Comparison of ENCODE assay signal across 29 cellular contexts in genomic region chr11:91625495-91625894, GRCh38.
A peak's percentile ranks its signal among the peaks of the same experiment; 100 is the strongest.
DNase-seq lines count a peak whose midpoint lies in the region; ATAC-seq, FAIRE-seq and TF ChIP-seq lines count a peak whose summit lies in the region.
"Had no signal": no experiment of that assay in that cellular context is flagged by ENCODE, and none has a peak within 500 bp of the region (broad histone marks: within the 10 kb centered on the region; RNA-seq: fewer than 3 reads in every experiment).

No MANE protein-coding gene starts in this region.

- no peak overlapping the region for H3K4me2 ChIP-seq in GM12878 (ENCODE audit: control insufficient read depth, insufficient read depth)

- no peak overlapping the region for H3K4me3 ChIP-seq in GM12878
- H3K4me3 ChIP-seq: dorsolateral prefrontal cortex, suprapubic skin had no signal

- RAD21 ChIA-PET in GM12878 (lab: Charles Lee; ENCODE audit: unreplicated experiment) = no interaction called here

- H3K4me1 Mint-ChIP-seq in type B pancreatic cell (ENCODE audit: unreplicated experiment) = no peaks in the 10 kb centered on the region
- H3K4me1 Mint-ChIP-seq: activated B cell treated with CpG ODN at 0.5 μM for 24 hours; CD4-positive, alpha-beta memory T cell; mesothelial cell of epicardium; naive B cell had no signal

- WGBS in GM12878 (ENCODE audit: insufficient coverage, insufficient replicate concordance, low lambda C conversion rate, missing lambda C conversion rate) = 12% methylated on average over 1 of the region's 1 CpG

- no peak overlapping the region for H3K27ac Mint-ChIP-seq in type B pancreatic cell
- H3K27ac Mint-ChIP-seq: activated B cell treated with CpG ODN at 0.5 μM for 24 hours; activated T-cell treated with anti-CD3 and anti-CD28 coated beads, Interleukin-2, amount 50 U/mL, for 72 hours; mesothelial cell of epicardium; naive B cell; progenitor cell of endocrine pancreas had no signal

- H3K9me3 Mint-ChIP-seq in type B pancreatic cell = no peaks in the 10 kb centered on the region

- no peak overlapping the region for H2AFZ ChIP-seq in GM12878 (ENCODE audit: control insufficient read depth, low read depth, low read length)

- CTCF ChIA-PET in GM12878 (lab: Yijun Ruan, JAX) = no interaction called here

- ATAC-seq in GM12878 = peak; percentile 79
- ATAC-seq in HG03039 (IDR thresholded peaks at IDR 0.05; ENCODE audit: unreplicated experiment) = no peak
- ATAC-seq: activated T-cell treated with anti-CD3 and anti-CD28 coated beads, Interleukin-2, amount 50 U/mL, for 72 hours; Right ventricle myocardium inferior; sciatic nerve had no signal

- no peaks in the 10 kb centered on the region for H3K27me3 Mint-ChIP-seq in type B pancreatic cell
- H3K27me3 Mint-ChIP-seq: activated B cell treated with CpG ODN at 0.5 μM for 24 hours; CD4-positive, alpha-beta memory T cell; naive B cell; progenitor cell of endocrine pancreas had no signal

- BruUV-seq in GM12878 (replicated peaks; lab: Mats Ljungman, UMichigan) = no TSS peak

- intact Hi-C loops in GM12878 (cut with micrococcal nuclease; ENCODE audit: unreplicated experiment) = no loop called here

- POLR2A ChIA-PET in GM12878 (lab: Charles Lee) = no interaction called here

- H3K36me3 ChIP-seq in GM12878 (ENCODE audit: control insufficient read depth in 2 of 2, insufficient read depth in 2 of 2, low read length in 1 of 2) = no peaks in the 10 kb centered on the region
- H3K36me3 ChIP-seq: neutrophil, suprapubic skin had no signal

- no peak for FAIRE-seq in GM12878 (lab: Jason Lieb, UNC)
- FAIRE-seq: A204.1, keratinocyte, urothelium cell line had no signal

- no peak overlapping the region for H3K9ac ChIP-seq in GM12878 (ENCODE audit: control insufficient read depth, insufficient read depth, low read length)

- no peak overlapping the region for H3K27ac ChIP-seq in GM12878 (ENCODE audit: control insufficient read depth, insufficient read depth)
- H3K27ac ChIP-seq: dorsolateral prefrontal cortex, neutrophil, suprapubic skin had no signal

- DNase-seq in NCI-H2029 (lab: John Stamatoyannopoulos, UW) (peak; percentile 2), NCI-H2029 treated with DMSO at 0.1 percent for 48 hours (lab: John Stamatoyannopoulos, UW) (no peak), M059J (ENCODE audit: low read depth) (peak; percentile 2), GM12878 (ENCODE audit: low read depth, low spot score) (no peak), DMS79 (lab: John Stamatoyannopoulos, UW) (no peak), type B pancreatic cell (ENCODE audit: extremely low spot score, unreplicated experiment) (no peak), NK-92 (lab: John Stamatoyannopoulos, UW; ENCODE audit: unreplicated experiment) (no peak)
- DNase-seq: activated B cell treated with CpG ODN at 0.5 μM for 24 hours; activated naive CD4-positive, alpha-beta T cell; activated T-cell treated with anti-CD3 and anti-CD28 coated beads, Interleukin-2, amount 50 U/mL, for 72 hours; CD4-positive, alpha-beta memory T cell; dorsolateral prefrontal cortex; GF-D8; IMR-90; naive B cell; NCI-H1417 treated with DMSO at 0.1 percent for 48 hours; NCI-H446; NCI-H82; stimulated activated naive CD4-positive, alpha-beta T cell had no signal

- no peaks in the 10 kb centered on the region for H3K4me1 ChIP-seq in GM12878 (ENCODE audit: control insufficient read depth, insufficient read depth, low read length)
- H3K4me1 ChIP-seq: suprapubic skin had no signal

- no peaks in the 10 kb centered on the region for H3K9me3 ChIP-seq in GM12878 (replicated peaks; ENCODE audit: control insufficient read depth, insufficient read depth, low read length)
- H3K9me3 ChIP-seq: neutrophil, suprapubic skin had no signal

- H3K27me3 ChIP-seq in GM12878 (replicated peaks in 1 of 2; ENCODE audit: control insufficient read depth in 2 of 2, insufficient read depth in 2 of 2, low read length in 1 of 2) = no peaks in the 10 kb centered on the region
- H3K27me3 ChIP-seq: dorsolateral prefrontal cortex, neutrophil, suprapubic skin had no signal

- SMC1A ChIA-PET in GM12878 (lab: Charles Lee; ENCODE audit: uncharacterized antibody, unreplicated experiment) = no interaction called here

- in situ Hi-C loops in GM12878 (cut with MboI) = no loop called here

- H3K36me3 Mint-ChIP-seq in type B pancreatic cell = no peaks in the 10 kb centered on the region
- H3K36me3 Mint-ChIP-seq: CD4-positive, alpha-beta memory T cell; naive B cell had no signal

- H3K4me3 Mint-ChIP-seq in type B pancreatic cell = no peak overlapping the region
- H3K4me3 Mint-ChIP-seq: activated B cell treated with CpG ODN at 0.5 μM for 24 hours; activated T-cell treated with anti-CD3 and anti-CD28 coated beads, Interleukin-2, amount 50 U/mL, for 72 hours; CD4-positive, alpha-beta memory T cell; mesothelial cell of epicardium; naive B cell had no signal

- TF ChIP-seq RAD21 in GM12878 (IDR thresholded peaks at IDR 0.05; ENCODE audit: insufficient read depth, low read depth, low read length) = no peak

- no peaks in the 10 kb centered on the region for H4K20me1 ChIP-seq in GM12878 (ENCODE audit: control insufficient read depth, insufficient read depth)

- no peaks in the 10 kb centered on the region for H3K79me2 ChIP-seq in GM12878 (ENCODE audit: control insufficient read depth, insufficient read depth, low read length)

- TF ChIP-seq EP300 in GM12878 (IDR thresholded peaks at IDR 0.05; ENCODE audit: borderline replicate concordance in 1 of 2, control insufficient read depth in 1 of 2, low read depth in 2 of 2, low read length in 2 of 2) = no peak

- TF ChIP-seq CTCF in GM12878 (IDR thresholded peaks at IDR 0.05 in 2 of 3, conservative IDR thresholded peaks at IDR 0.05 in 1 of 3; ENCODE audit: control insufficient read depth in 2 of 3, extremely low read depth in 1 of 3, insufficient read depth in 1 of 3, low read depth in 3 of 3, low read length in 3 of 3) (no peak), type B pancreatic cell (conservative IDR thresholded peaks at IDR 0.05) (no peak)

- TF ChIP-seq POLR2A in GM12878 (IDR thresholded peaks at IDR 0.05; ENCODE audit: low read depth, low read length) = no peak

TF ChIP-seq in GM12878, 131 proteins besides CTCF, POLR2A, EP300 and RAD21 (continues in another document):
- TF ChIP-seq IKZF1 (conservative IDR thresholded peaks at IDR 0.05) (no peak), BRCA1 (IDR thresholded peaks at IDR 0.05; ENCODE audit: low read depth, low read length) (no peak), MLLT1 (IDR thresholded peaks at IDR 0.05) (no peak), HCFC1 (IDR thresholded peaks at IDR 0.05; ENCODE audit: low read length) (no peak), TARDBP (IDR thresholded peaks at IDR 0.05; ENCODE audit: borderline replicate concordance) (no peak), MEF2A (IDR thresholded peaks at IDR 0.05; ENCODE audit: insufficient read depth, low read depth, low read length) (0 out of 2 replicates have a peak, but pooled peaks have one; percentile 39), EGR1 (IDR thresholded peaks at IDR 0.05; ENCODE audit: borderline replicate concordance in 1 of 2, low read depth in 2 of 2, low read length in 2 of 2) (no peak), GATAD2B (conservative IDR thresholded peaks at IDR 0.05; ENCODE audit: low read depth) (no peak), POLR2AphosphoS5 (IDR thresholded peaks at IDR 0.05; ENCODE audit: low read length) (no peak), STAT1 (conservative IDR thresholded peaks at IDR 0.05) (no peak), LARP7 (IDR thresholded peaks at IDR 0.05) (no peak)
- TF ChIP-seq, protein P1, sequence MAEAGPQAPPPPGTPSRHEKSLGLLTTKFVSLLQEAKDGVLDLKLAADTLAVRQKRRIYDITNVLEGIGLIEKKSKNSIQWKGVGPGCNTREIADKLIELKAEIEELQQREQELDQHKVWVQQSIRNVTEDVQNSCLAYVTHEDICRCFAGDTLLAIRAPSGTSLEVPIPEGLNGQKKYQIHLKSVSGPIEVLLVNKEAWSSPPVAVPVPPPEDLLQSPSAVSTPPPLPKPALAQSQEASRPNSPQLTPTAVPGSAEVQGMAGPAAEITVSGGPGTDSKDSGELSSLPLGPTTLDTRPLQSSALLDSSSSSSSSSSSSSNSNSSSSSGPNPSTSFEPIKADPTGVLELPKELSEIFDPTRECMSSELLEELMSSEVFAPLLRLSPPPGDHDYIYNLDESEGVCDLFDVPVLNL (IDR thresholded peaks at IDR 0.05; ENCODE audit: low read depth, low read length) = no peak
- TF ChIP-seq, protein P2, sequence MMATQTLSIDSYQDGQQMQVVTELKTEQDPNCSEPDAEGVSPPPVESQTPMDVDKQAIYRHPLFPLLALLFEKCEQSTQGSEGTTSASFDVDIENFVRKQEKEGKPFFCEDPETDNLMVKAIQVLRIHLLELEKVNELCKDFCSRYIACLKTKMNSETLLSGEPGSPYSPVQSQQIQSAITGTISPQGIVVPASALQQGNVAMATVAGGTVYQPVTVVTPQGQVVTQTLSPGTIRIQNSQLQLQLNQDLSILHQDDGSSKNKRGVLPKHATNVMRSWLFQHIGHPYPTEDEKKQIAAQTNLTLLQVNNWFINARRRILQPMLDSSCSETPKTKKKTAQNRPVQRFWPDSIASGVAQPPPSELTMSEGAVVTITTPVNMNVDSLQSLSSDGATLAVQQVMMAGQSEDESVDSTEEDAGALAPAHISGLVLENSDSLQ (IDR thresholded peaks at IDR 0.05) = peak; percentile 40; the same call in 1 of the 2 replicates

Comparison
In these comparisons a context has a peak if more than half of its experiments do, and no peak if none do; other contexts are left out.
1. DNase-seq: peak in NCI-H2029 (single experiment) and M059J (single experiment); none in NCI-H2029 treated with DMSO at 0.1 percent for 48 hours (single experiment), GM12878 (single experiment), DMS79 (single experiment), type B pancreatic cell (single experiment) and NK-92 (single experiment).